Comparison of ENCODE assay signal across 16 cellular contexts in genomic region chr7:54260868-54261475, GRCh38.
DNase-seq lines count a peak whose midpoint lies in the region; ATAC-seq and TF ChIP-seq lines count a peak whose summit lies in the region.
"Had no signal": no experiment of that assay in that cellular context is flagged by ENCODE, and none has a peak within 500 bp of the region (broad histone marks: within the 10 kb centered on the region; RNA-seq: fewer than 3 reads in every experiment).

No MANE protein-coding gene starts in this region.

- H3K4me3 ChIP-seq in astrocyte of the cerebellum (ENCODE audit: low read depth, low read length) = no peak overlapping the region
- H3K4me3 ChIP-seq: gastroesophageal sphincter had no signal

- TF ChIP-seq CTCF in astrocyte of the cerebellum (IDR thresholded peaks at IDR 0.05; ENCODE audit: low read depth, low read length, missing control alignments) (no peak), foreskin keratinocyte (conservative IDR thresholded peaks at IDR 0.05) (no peak)

- DNase-seq in LHCN-M2 (ENCODE audit: low read depth) (peak; percentile 100), astrocyte of the cerebellum (ENCODE audit: low read depth) (peak; percentile 89), foreskin keratinocyte (peak; percentile 97 to 99), stromal cell of bone marrow (ENCODE audit: low read depth) (peak; percentile 5), HEK293T (ENCODE audit: extremely low spot score) (no peak)
- DNase-seq in activated CD4-positive, alpha-beta memory T cell treated with anti-CD3 and anti-CD28 coated beads for 36 hours = no peak
- DNase-seq: activated naive CD4-positive, alpha-beta T cell treated with anti-CD3 and anti-CD28 coated beads for 36 hours; BE2C; brain microvascular endothelial cell; NCI-H187; NCI-H510A; retina; substantia nigra; T-cell had no signal

- H3K4me3 Mint-ChIP-seq in activated CD4-positive, alpha-beta memory T cell treated with anti-CD3 and anti-CD28 coated beads for 36 hours = no peak overlapping the region
- H3K4me3 Mint-ChIP-seq: activated naive CD4-positive, alpha-beta T cell treated with anti-CD3 and anti-CD28 coated beads for 36 hours; T-cell had no signal

- ATAC-seq in foreskin keratinocyte (peak; percentile 97), GM18870 (IDR thresholded peaks at IDR 0.05; ENCODE audit: unreplicated experiment) (no peak)
- ATAC-seq: gastroesophageal sphincter, T-cell had no signal

- H3K27ac ChIP-seq in foreskin keratinocyte = no peak overlapping the region
- H3K27ac ChIP-seq: brain microvascular endothelial cell, gastroesophageal sphincter had no signal

- no peaks in the 10 kb centered on the region for H3K27me3 ChIP-seq in foreskin keratinocyte
- H3K27me3 ChIP-seq: BE2C, brain microvascular endothelial cell, gastroesophageal sphincter had no signal

- in situ Hi-C loops in astrocyte of the cerebellum (cut with HindIII; ENCODE audit: low sequenced_read_pairs) = no loop called here

- no peaks in the 10 kb centered on the region for H3K27me3 Mint-ChIP-seq in activated CD4-positive, alpha-beta memory T cell treated with anti-CD3 and anti-CD28 coated beads for 36 hours
- H3K27me3 Mint-ChIP-seq: T-cell had no signal

- H3K36me3 Mint-ChIP-seq in activated CD4-positive, alpha-beta memory T cell treated with anti-CD3 and anti-CD28 coated beads for 36 hours = no peaks in the 10 kb centered on the region
- H3K36me3 Mint-ChIP-seq: T-cell had no signal

- H3K27ac Mint-ChIP-seq in activated CD4-positive, alpha-beta memory T cell treated with anti-CD3 and anti-CD28 coated beads for 36 hours = no peak overlapping the region
- H3K27ac Mint-ChIP-seq: activated naive CD4-positive, alpha-beta T cell treated with anti-CD3 and anti-CD28 coated beads for 36 hours; T-cell had no signal

- POLR2A ChIA-PET in activated CD4-positive, alpha-beta memory T cell treated with anti-CD3 and anti-CD28 coated beads for 36 hours (lab: Charles Lee) = no interaction called here
- POLR2A ChIA-PET in HEK293T (lab: Yijun Ruan, JAX) = no interaction called here

- CTCF ChIA-PET in activated CD4-positive, alpha-beta memory T cell treated with anti-CD3 and anti-CD28 coated beads for 36 hours (lab: Charles Lee) = no interaction called here
- CTCF ChIA-PET in HEK293T (lab: Yijun Ruan, JAX) = no interaction called here

- no peaks in the 10 kb centered on the region for H3K4me1 ChIP-seq in foreskin keratinocyte
- H3K4me1 ChIP-seq: BE2C, gastroesophageal sphincter had no signal

- H3K4me1 Mint-ChIP-seq in activated CD4-positive, alpha-beta memory T cell treated with anti-CD3 and anti-CD28 coated beads for 36 hours (ENCODE audit: low read depth) = no peaks in the 10 kb centered on the region
- H3K4me1 Mint-ChIP-seq: T-cell had no signal

- H3K9me3 Mint-ChIP-seq in activated CD4-positive, alpha-beta memory T cell treated with anti-CD3 and anti-CD28 coated beads for 36 hours = peaks cover 20% of the 10 kb centered on the region

- intact Hi-C loops in activated CD4-positive, alpha-beta memory T cell treated with anti-CD3 and anti-CD28 coated beads for 36 hours (cut with micrococcal nuclease) = no loop called here

TF ChIP-seq in HEK293T, 16 proteins besides CTCF, POLR2A, EP300 and RAD21:
- TF ChIP-seq FOXA1 (IDR thresholded peaks at IDR 0.05) (no peak), BHLHE40 (IDR thresholded peaks at IDR 0.05; ENCODE audit: borderline replicate concordance) (no peak), TARDBP (IDR thresholded peaks at IDR 0.05) (no peak), NFRKB (IDR thresholded peaks at IDR 0.05) (no peak), SUZ12 (IDR thresholded peaks at IDR 0.05) (no peak), ARNT (IDR thresholded peaks at IDR 0.05) (no peak)

Comparison
In these comparisons a context has a peak if more than half of its experiments do, and no peak if none do; other contexts are left out.
1. DNase-seq: peak in LHCN-M2 (single experiment), astrocyte of the cerebellum (single experiment), foreskin keratinocyte (2 of 2) and stromal cell of bone marrow (single experiment); none in activated CD4-positive, alpha-beta memory T cell treated with anti-CD3 and anti-CD28 coated beads for 36 hours (single experiment) and HEK293T (single experiment).